ENCODE assay signal across 22 cellular contexts in genomic region chr12:9325513-9325912, GRCh38.
"Had no signal": no experiment of that assay in that cellular context is flagged by ENCODE, and none has a peak within 500 bp of the region (broad histone marks: within the 10 kb centered on the region; RNA-seq: fewer than 3 reads in every experiment).

No MANE protein-coding gene starts in this region.

- H3K27ac ChIP-seq: ovary, psoas muscle, skin epidermis, spleen, testis, tibial artery, vagina had no signal

- H3K36me3 Mint-ChIP-seq: immature natural killer cell; natural killer cell; stimulated activated memory B cell treated with anti-CD40 and anti-IgM and Interleukin-4, amounts not matched to agents 10 μg/mL and 1 μg/mL and 100 μg/mL, for 72 hours had no signal

- H3K4me3 Mint-ChIP-seq: effector memory CD8-positive, alpha-beta T cell; immature natural killer cell; natural killer cell; stimulated activated memory B cell treated with anti-CD40 and anti-IgM and Interleukin-4, amounts not matched to agents 10 μg/mL and 1 μg/mL and 100 μg/mL, for 72 hours; type B pancreatic cell had no signal

- H3K9me3 ChIP-seq: ovary, psoas muscle, spleen, testis, tibial artery, vagina had no signal

- H3K36me3 ChIP-seq: ovary, spleen, tibial artery, vagina had no signal

- H3K9me3 Mint-ChIP-seq: effector memory CD8-positive, alpha-beta T cell; immature natural killer cell; natural killer cell; stimulated activated memory B cell treated with anti-CD40 and anti-IgM and Interleukin-4, amounts not matched to agents 10 μg/mL and 1 μg/mL and 100 μg/mL, for 72 hours; type B pancreatic cell had no signal

- DNase-seq: cortex of kidney; effector memory CD8-positive, alpha-beta T cell; hypothalamus; immature natural killer cell; islet precursor cell; kidney glomerular epithelial cell; left colon; mammary epithelial cell; natural killer cell; nucleus accumbens; psoas muscle; spleen; stimulated activated CD4-positive, alpha-beta T cell treated with anti-CD3 and anti-CD28 coated beads, Interleukin-4, amount 100 ng/mL, for 4 hours; stimulated activated naive CD8-positive, alpha-beta T cell treated with anti-CD3 and anti-CD28 coated beads, Interleukin-15, Interleukin-2, amounts not matched to agents 100 U/mL and 50 U/mL, for 24 hours; substantia nigra; testis; tibial artery had no signal

- H3K27ac Mint-ChIP-seq: effector memory CD8-positive, alpha-beta T cell; immature natural killer cell; natural killer cell; stimulated activated memory B cell treated with anti-CD40 and anti-IgM and Interleukin-4, amounts not matched to agents 10 μg/mL and 1 μg/mL and 100 μg/mL, for 72 hours; type B pancreatic cell had no signal

- H3K4me3 ChIP-seq: ovary, psoas muscle, skin epidermis, spleen, testis, tibial artery, vagina had no signal

- ATAC-seq: effector memory CD8-positive, alpha-beta T cell; left colon; natural killer cell; psoas muscle; stimulated activated memory B cell treated with anti-CD40 and anti-IgM and Interleukin-4, amounts not matched to agents 10 μg/mL and 1 μg/mL and 100 μg/mL, for 72 hours; stimulated activated naive CD8-positive, alpha-beta T cell treated with anti-CD3 and anti-CD28 coated beads, Interleukin-15, Interleukin-2, amounts not matched to agents 100 U/mL and 50 U/mL, for 24 hours had no signal

- H3K27me3 ChIP-seq: ovary, spleen, testis, tibial artery, vagina had no signal

- H3K4me1 ChIP-seq: psoas muscle, testis, tibial artery, vagina had no signal

- H3K27me3 Mint-ChIP-seq: effector memory CD8-positive, alpha-beta T cell; stimulated activated memory B cell treated with anti-CD40 and anti-IgM and Interleukin-4, amounts not matched to agents 10 μg/mL and 1 μg/mL and 100 μg/mL, for 72 hours had no signal
